ENCODE assay signal across 2 cellular contexts in genomic region chr15:80804970-80805495, GRCh38.
A peak's percentile ranks its signal among the peaks of the same experiment; 100 is the strongest.
TF ChIP-seq lines count a peak whose summit lies in the region.

No MANE protein-coding gene starts in this region.

TF ChIP-seq in A549, 52 proteins besides CTCF, POLR2A, EP300 and RAD21:
- TF ChIP-seq GATA3 (IDR thresholded peaks at IDR 0.05; ENCODE audit: borderline replicate concordance) (peak; percentile 91), CEBPB (IDR thresholded peaks at IDR 0.05) (no peak), RCOR1 (IDR thresholded peaks at IDR 0.05; ENCODE audit: low read depth, low read length) (no peak), KDM1A (IDR thresholded peaks at IDR 0.05; ENCODE audit: low read depth) (no peak)

TF ChIP-seq in H1, 55 proteins besides CTCF, POLR2A, EP300 and RAD21:
- TF ChIP-seq MAX (IDR thresholded peaks at IDR 0.05) (no peak), CREB1 (IDR thresholded peaks at IDR 0.05) (no peak), ATF2 (IDR thresholded peaks at IDR 0.05; ENCODE audit: low read length) (no peak), BRCA1 (IDR thresholded peaks at IDR 0.05; ENCODE audit: low read depth, low read length) (no peak), TBP (IDR thresholded peaks at IDR 0.05; ENCODE audit: low read depth, low read length) (no peak), GTF2F1 (IDR thresholded peaks at IDR 0.05; ENCODE audit: borderline replicate concordance, low read depth, low read length) (no peak), SIRT6 (IDR thresholded peaks at IDR 0.05; ENCODE audit: low read length) (no peak), GABPA (IDR thresholded peaks at IDR 0.05; ENCODE audit: borderline replicate concordance, insufficient read depth, low read length) (no peak), ATF3 (IDR thresholded peaks at IDR 0.05; ENCODE audit: insufficient read depth, low read depth, low read length) (no peak), SAP30 (IDR thresholded peaks at IDR 0.05; ENCODE audit: insufficient read depth, insufficient replicate concordance, low read length) (no peak), TAF7 (optimal IDR thresholded peaks at IDR 0.05; ENCODE audit: borderline replicate concordance, low read depth, low read length) (no peak), SRF (IDR thresholded peaks at IDR 0.05; ENCODE audit: low read depth, low read length) (no peak)
